ENCODE assay signal across 8 cellular contexts in the genomic region with DNA sequence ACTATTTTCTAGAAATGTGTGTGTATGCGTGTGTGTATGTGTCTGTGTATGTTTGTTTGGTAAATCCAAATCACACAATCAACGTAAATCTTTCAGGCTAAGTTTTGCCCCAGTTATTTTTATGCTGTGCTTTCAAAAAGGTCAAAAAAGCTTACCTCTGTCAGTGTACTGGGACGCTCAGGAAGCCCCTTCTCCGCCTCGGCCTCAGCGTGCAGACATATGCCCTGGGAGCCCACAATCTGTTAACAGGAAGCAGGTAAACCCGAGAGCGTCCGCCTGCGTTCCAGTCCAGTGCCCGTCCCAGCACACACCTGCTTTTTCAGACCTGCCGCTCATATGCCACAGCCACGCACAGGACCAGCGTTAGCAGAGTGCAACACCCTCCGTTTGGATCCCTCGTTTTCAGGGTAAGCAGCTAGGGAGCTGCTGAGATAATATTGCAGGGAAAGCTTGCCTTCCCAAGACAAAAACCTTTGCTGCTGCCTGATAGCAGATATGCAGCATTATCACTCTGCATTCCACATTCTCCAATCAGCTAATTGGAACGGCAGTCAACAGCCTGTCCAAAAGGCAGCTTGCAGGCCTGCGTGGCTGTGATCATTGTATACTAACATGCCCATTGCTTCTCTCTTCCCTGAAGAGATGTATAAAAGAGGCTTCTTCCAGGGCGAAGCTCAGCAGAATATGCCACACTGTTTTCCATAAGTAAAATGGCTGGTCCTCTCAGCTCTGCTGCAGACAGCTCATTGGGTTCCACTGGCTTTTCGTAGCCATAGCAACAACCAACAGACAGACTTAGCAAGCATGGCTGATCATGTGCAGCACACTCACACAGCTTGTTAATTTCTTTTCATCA. TPM values are rescaled to one million over a fixed set of nuclear protein-coding genes. Genes with fewer than 3 reads are reported as not detected.
DNase-seq lines count a peak whose midpoint lies in the region; ATAC-seq and TF ChIP-seq lines count a peak whose summit lies in the region.

SORBS2 (minus strand) TSS at position 686 of the 856 bp plus-strand sequence. CDS start 121,623 bp downstream, outside the sequence.

- H3K9me3 ChIP-seq in T-helper 17 cell (ENCODE audit: control insufficient read depth, low read length, poor library complexity, severe bottlenecking) (no peaks in the 10 kb centered on the region), parathyroid adenoma (ENCODE audit: control insufficient read depth, low read length) (no peaks in the 10 kb centered on the region)

- TF ChIP-seq CTCF in glutamatergic neuron (IDR thresholded peaks at IDR 0.05; ENCODE audit: partially characterized antibody, unreplicated experiment) (no peak), parathyroid adenoma (IDR thresholded peaks at IDR 0.05) (no peak)

- no peak within 1 kb of the TSS for H3K9ac ChIP-seq in parathyroid adenoma

- peak within 1 kb of the TSS; percentile 68 for H3K4me3 ChIP-seq in parathyroid adenoma (ENCODE audit: low read depth, low read length)

- no peaks in the 10 kb centered on the region for H3K4me1 ChIP-seq in parathyroid adenoma

- no peak within 1 kb of the TSS for H3K4me3 Mint-ChIP-seq in T-helper 17 cell
- H3K4me3 Mint-ChIP-seq in glutamatergic neuron (ENCODE audit: unreplicated experiment) = peak within 1 kb of the TSS; percentile 88

- H2AFZ ChIP-seq in parathyroid adenoma = peak within 1 kb of the TSS; percentile 75

- H3K27ac Mint-ChIP-seq in T-helper 17 cell = no peak within 1 kb of the TSS
- H3K27ac Mint-ChIP-seq in glutamatergic neuron (ENCODE audit: unreplicated experiment) = peak within 1 kb of the TSS; percentile 95

- ATAC-seq in GM21619 (IDR thresholded peaks at IDR 0.05; ENCODE audit: unreplicated experiment) (peak; percentile 89), T-helper 17 cell (peak; percentile 37)

- peak within 1 kb of the TSS; percentile 85 for H3K4me2 ChIP-seq in parathyroid adenoma (ENCODE audit: low read length)

- peaks cover 3% of the 10 kb centered on the region for H3K9me3 Mint-ChIP-seq in glutamatergic neuron (ENCODE audit: unreplicated experiment)

- H3K27me3 Mint-ChIP-seq in T-helper 17 cell = peaks cover 42% of the 10 kb centered on the region
- H3K27me3 Mint-ChIP-seq in glutamatergic neuron (ENCODE audit: unreplicated experiment) = no peaks in the 10 kb centered on the region

- no peak for TF ChIP-seq RAD21 in Ishikawa (IDR thresholded peaks at IDR 0.05; ENCODE audit: low read depth)

- H3K4me1 Mint-ChIP-seq in T-helper 17 cell = no peaks in the 10 kb centered on the region
- peaks cover 44% of the 10 kb centered on the region for H3K4me1 Mint-ChIP-seq in glutamatergic neuron (ENCODE audit: low read depth, unreplicated experiment)

- H3K36me3 ChIP-seq in parathyroid adenoma (ENCODE audit: control insufficient read depth, insufficient read depth, low read length) = no peaks in the 10 kb centered on the region

- H3K27ac ChIP-seq in parathyroid adenoma = peak within 1 kb of the TSS; percentile 79

- TF ChIP-seq EP300 in Ishikawa (IDR thresholded peaks at IDR 0.05; ENCODE audit: borderline replicate concordance) = no peak

- no peaks in the 10 kb centered on the region for H3K79me2 ChIP-seq in parathyroid adenoma

- DNase-seq in EH (ENCODE audit: low read depth) = peak; percentile 22
- no peak for DNase-seq in T-helper 17 cell
- DNase-seq in glutamatergic neuron = peak; percentile 34
- DNase-seq in SKM-1 treated with dmso at 0.1 percent for 144 hours (lab: John Stamatoyannopoulos, UW; ENCODE audit: unreplicated experiment) = no peak
- no peak for DNase-seq in activated naive CD4-positive, alpha-beta T cell treated with anti-CD3 and anti-CD28 coated beads, Interleukin-2, amount 50 U/mL, for 16 hours

- H3K27me3 ChIP-seq in parathyroid adenoma (ENCODE audit: control insufficient read depth, insufficient read depth, low read length) = no peaks in the 10 kb centered on the region

- H3K36me3 Mint-ChIP-seq in T-helper 17 cell (ENCODE audit: low read depth) (no peaks in the 10 kb centered on the region), glutamatergic neuron (ENCODE audit: unreplicated experiment) (no peaks in the 10 kb centered on the region)

TF ChIP-seq in Ishikawa, 13 proteins besides CTCF, POLR2A, EP300 and RAD21:
- TF ChIP-seq, protein P1, sequence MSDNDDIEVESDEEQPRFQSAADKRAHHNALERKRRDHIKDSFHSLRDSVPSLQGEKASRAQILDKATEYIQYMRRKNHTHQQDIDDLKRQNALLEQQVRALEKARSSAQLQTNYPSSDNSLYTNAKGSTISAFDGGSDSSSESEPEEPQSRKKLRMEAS (IDR thresholded peaks at IDR 0.05) = peak; percentile 73
- no peak for TF ChIP-seq NFIC (IDR thresholded peaks at IDR 0.05)
- TF ChIP-seq TAF1 (IDR thresholded peaks at IDR 0.05; ENCODE audit: low read depth) = no peak
- no peak for TF ChIP-seq EGR1 (IDR thresholded peaks at IDR 0.05)
- no peak for TF ChIP-seq CEBPB (IDR thresholded peaks at IDR 0.05)
- no peak; the same call in 1 of the 2 replicates for TF ChIP-seq TCF12 (IDR thresholded peaks at IDR 0.05; ENCODE audit: low read depth)
- no peak for TF ChIP-seq ZBTB7A (IDR thresholded peaks at IDR 0.05; ENCODE audit: low read depth)
- TF ChIP-seq, protein P2, sequence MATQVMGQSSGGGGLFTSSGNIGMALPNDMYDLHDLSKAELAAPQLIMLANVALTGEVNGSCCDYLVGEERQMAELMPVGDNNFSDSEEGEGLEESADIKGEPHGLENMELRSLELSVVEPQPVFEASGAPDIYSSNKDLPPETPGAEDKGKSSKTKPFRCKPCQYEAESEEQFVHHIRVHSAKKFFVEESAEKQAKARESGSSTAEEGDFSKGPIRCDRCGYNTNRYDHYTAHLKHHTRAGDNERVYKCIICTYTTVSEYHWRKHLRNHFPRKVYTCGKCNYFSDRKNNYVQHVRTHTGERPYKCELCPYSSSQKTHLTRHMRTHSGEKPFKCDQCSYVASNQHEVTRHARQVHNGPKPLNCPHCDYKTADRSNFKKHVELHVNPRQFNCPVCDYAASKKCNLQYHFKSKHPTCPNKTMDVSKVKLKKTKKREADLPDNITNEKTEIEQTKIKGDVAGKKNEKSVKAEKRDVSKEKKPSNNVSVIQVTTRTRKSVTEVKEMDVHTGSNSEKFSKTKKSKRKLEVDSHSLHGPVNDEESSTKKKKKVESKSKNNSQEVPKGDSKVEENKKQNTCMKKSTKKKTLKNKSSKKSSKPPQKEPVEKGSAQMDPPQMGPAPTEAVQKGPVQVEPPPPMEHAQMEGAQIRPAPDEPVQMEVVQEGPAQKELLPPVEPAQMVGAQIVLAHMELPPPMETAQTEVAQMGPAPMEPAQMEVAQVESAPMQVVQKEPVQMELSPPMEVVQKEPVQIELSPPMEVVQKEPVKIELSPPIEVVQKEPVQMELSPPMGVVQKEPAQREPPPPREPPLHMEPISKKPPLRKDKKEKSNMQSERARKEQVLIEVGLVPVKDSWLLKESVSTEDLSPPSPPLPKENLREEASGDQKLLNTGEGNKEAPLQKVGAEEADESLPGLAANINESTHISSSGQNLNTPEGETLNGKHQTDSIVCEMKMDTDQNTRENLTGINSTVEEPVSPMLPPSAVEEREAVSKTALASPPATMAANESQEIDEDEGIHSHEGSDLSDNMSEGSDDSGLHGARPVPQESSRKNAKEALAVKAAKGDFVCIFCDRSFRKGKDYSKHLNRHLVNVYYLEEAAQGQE (IDR thresholded peaks at IDR 0.05; ENCODE audit: low read depth) = no peak
- peak; percentile 50 for TF ChIP-seq TEAD4 (IDR thresholded peaks at IDR 0.05)
- TF ChIP-seq, protein P3, sequence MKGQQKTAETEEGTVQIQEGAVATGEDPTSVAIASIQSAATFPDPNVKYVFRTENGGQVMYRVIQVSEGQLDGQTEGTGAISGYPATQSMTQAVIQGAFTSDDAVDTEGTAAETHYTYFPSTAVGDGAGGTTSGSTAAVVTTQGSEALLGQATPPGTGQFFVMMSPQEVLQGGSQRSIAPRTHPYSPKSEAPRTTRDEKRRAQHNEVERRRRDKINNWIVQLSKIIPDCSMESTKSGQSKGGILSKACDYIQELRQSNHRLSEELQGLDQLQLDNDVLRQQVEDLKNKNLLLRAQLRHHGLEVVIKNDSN (IDR thresholded peaks at IDR 0.05) = peak; percentile 46; the same call in 1 of the 2 replicates
- TF ChIP-seq FOXM1 (IDR thresholded peaks at IDR 0.05; ENCODE audit: borderline replicate concordance, low read depth) = 0 out of 2 replicates have a peak, but pooled peaks have one; percentile 5
- peak; percentile 80 for TF ChIP-seq YY1 (IDR thresholded peaks at IDR 0.05; ENCODE audit: low read depth)
- TF ChIP-seq CREB1 (IDR thresholded peaks at IDR 0.05; ENCODE audit: low read depth) = no peak

RNA-seq across cellular contexts. Expression of gene SORBS2, which starts in this region (rescaled TPM):
- under 1 TPM in 1 of 2 donors, not detected in 1; 0.07 TPM for total RNA-seq in T-helper 17 cell
- 95.5 TPM for total RNA-seq in glutamatergic neuron (ENCODE audit: unreplicated experiment)

Comparison
In these comparisons a context has a peak if more than half of its experiments do, and no peak if none do; other contexts are left out.
1. RNA of gene SORBS2 (total RNA-seq): 95.5 TPM in glutamatergic neuron (single experiment); 0.07 TPM in T-helper 17 cell; every median in the first group is over 10 times any median in the second.
2. Peak in ATAC-seq in T-helper 17 cell; RNA of the gene not detected or under 1 TPM.
3. DNase-seq: peak in EH (single experiment) and glutamatergic neuron (single experiment); none in T-helper 17 cell (0 of 3), SKM-1 treated with dmso at 0.1 percent for 144 hours (single experiment) and activated naive CD4-positive, alpha-beta T cell treated with anti-CD3 and anti-CD28 coated beads, Interleukin-2, amount 50 U/mL, for 16 hours (single experiment).